ENCODE assay signal across 15 cellular contexts in the genomic region with DNA sequence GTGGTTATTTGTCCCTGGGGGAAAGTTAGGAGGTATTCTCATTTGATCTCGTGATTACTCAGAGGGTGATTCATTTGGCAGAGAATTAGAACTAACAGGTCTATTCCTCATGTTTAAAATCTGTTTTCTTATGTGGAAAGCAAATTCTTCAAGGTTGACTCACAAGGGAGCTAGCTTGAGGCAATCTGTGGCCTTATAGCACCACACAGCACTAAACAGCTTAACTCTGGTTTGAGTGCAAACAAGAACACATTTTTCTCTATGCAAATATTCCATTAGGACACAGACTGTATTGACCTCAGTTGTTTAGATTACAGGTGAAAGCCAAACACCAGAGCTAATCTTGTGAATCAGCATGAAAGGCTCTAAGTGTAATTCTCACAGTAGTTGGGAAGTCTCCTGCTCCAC.
DNase-seq lines count a peak whose midpoint lies in the region; ATAC-seq, FAIRE-seq and TF ChIP-seq lines count a peak whose summit lies in the region.
"Had no signal": no experiment of that assay in that cellular context is flagged by ENCODE, and none has a peak within 500 bp of the region (broad histone marks: within the 10 kb centered on the region; RNA-seq: fewer than 3 reads in every experiment).

No MANE protein-coding gene starts in this region.

- no peak overlapping the region for H3K27ac Mint-ChIP-seq in CD8-positive, alpha-beta memory T cell
- H3K27ac Mint-ChIP-seq: CD4-positive, alpha-beta T cell had no signal

- no peak overlapping the region for H3K9ac ChIP-seq in H1 (replicated peaks in 1 of 4; ENCODE audit: extremely low read depth in 1 of 4, low read depth in 3 of 4, low read length in 3 of 4)

- no peak overlapping the region for H3K18ac ChIP-seq in H1 (ENCODE audit: extremely low read depth, low read length)

- no peak overlapping the region for H2BK20ac ChIP-seq in H1 (ENCODE audit: low read length)

- H3K4me1 ChIP-seq in H1 (replicated peaks in 1 of 4; ENCODE audit: control insufficient read depth in 3 of 4, insufficient read depth in 4 of 4, low read length in 3 of 4), result no peaks in the 10 kb centered on the region
- H3K4me1 ChIP-seq in CD8-positive, alpha-beta memory T cell (ENCODE audit: insufficient read depth, low read length), result no peaks in the 10 kb centered on the region
- H3K4me1 ChIP-seq: colonic mucosa, suprapubic skin had no signal

- CTCF ChIA-PET in H1 (lab: Charles Lee; ENCODE audit: partially characterized antibody), result no interaction called here
- CTCF ChIA-PET in CD8-positive, alpha-beta memory T cell (lab: Charles Lee), result no interaction called here

- no peak overlapping the region for H3K4ac ChIP-seq in H1 (replicated peaks; ENCODE audit: insufficient read length, low read depth, low read length)

- H2BK5ac ChIP-seq in H1 (ENCODE audit: low read depth, low read length), result no peak overlapping the region

- no peak overlapping the region for H3K4me2 ChIP-seq in H1 (ENCODE audit: insufficient read depth in 1 of 2, low read depth in 2 of 2, low read length in 2 of 2)

- no peaks in the 10 kb centered on the region for H3K9me3 ChIP-seq in H1 (ENCODE audit: insufficient read depth in 2 of 2, low read depth in 1 of 2, low read length in 1 of 2)
- no peaks in the 10 kb centered on the region for H3K9me3 ChIP-seq in CD8-positive, alpha-beta memory T cell (ENCODE audit: low read length)
- H3K9me3 ChIP-seq: colonic mucosa, suprapubic skin had no signal

- no peak overlapping the region for H3K23ac ChIP-seq in H1 (ENCODE audit: insufficient read length)

- H3K36me3 ChIP-seq in H1 (ENCODE audit: control insufficient read depth in 2 of 4, insufficient read depth in 4 of 4, low read length in 3 of 4), result no peaks in the 10 kb centered on the region
- H3K36me3 ChIP-seq in CD8-positive, alpha-beta memory T cell (ENCODE audit: insufficient read depth, low read length), result no peaks in the 10 kb centered on the region
- H3K36me3 ChIP-seq: colonic mucosa, suprapubic skin had no signal

- H3K27me3 ChIP-seq in H1 (replicated peaks in 1 of 4; ENCODE audit: control insufficient read depth in 3 of 4, extremely low read depth in 1 of 4, insufficient read depth in 3 of 4, low read length in 3 of 4), result no peaks in the 10 kb centered on the region
- H3K27me3 ChIP-seq in CD8-positive, alpha-beta memory T cell (ENCODE audit: insufficient read depth, low read length, poor library complexity, severe bottlenecking), result no peaks in the 10 kb centered on the region
- H3K27me3 ChIP-seq: colonic mucosa, suprapubic skin had no signal

- H4K91ac ChIP-seq in H1 (replicated peaks; ENCODE audit: insufficient read length, low read length), result no peak overlapping the region

- no peaks in the 10 kb centered on the region for H3K4me1 Mint-ChIP-seq in CD8-positive, alpha-beta memory T cell

- H3K14ac ChIP-seq in H1 (ENCODE audit: insufficient read length), result no peak overlapping the region

- 100% methylated on average over 1 of the region's 1 CpG; no CpG with 5 or more reads in 1 of the 2 experiments for WGBS in H1 (ENCODE audit: extremely low coverage in 1 of 2, insufficient coverage in 1 of 2, insufficient read length in 1 of 2, insufficient replicate concordance in 2 of 2, low coverage in 1 of 2, low lambda C conversion rate in 2 of 2, missing lambda C conversion rate in 1 of 2), 2 experiments

- H3K79me2 ChIP-seq in H1 (ENCODE audit: control insufficient read depth in 1 of 2, insufficient read depth in 2 of 2, low read length in 2 of 2), result no peaks in the 10 kb centered on the region

- no peak for TF ChIP-seq RAD21 in H1 (IDR thresholded peaks at IDR 0.05 in 1 of 2, conservative IDR thresholded peaks at IDR 0.05 in 1 of 2; ENCODE audit: low read depth in 2 of 2, low read length in 2 of 2)

- POLR2A ChIA-PET in H1 (lab: Charles Lee; ENCODE audit: partially characterized antibody), result no interaction called here
- POLR2A ChIA-PET in CD8-positive, alpha-beta memory T cell (lab: Charles Lee), result no interaction called here

- no peak overlapping the region for H3K4me3 Mint-ChIP-seq in CD8-positive, alpha-beta memory T cell
- H3K4me3 Mint-ChIP-seq: activated T-cell treated with anti-CD3 and anti-CD28 coated beads, Interleukin-2, amount 50 U/mL, for 4 hours; CD4-positive, alpha-beta T cell had no signal

- no peak overlapping the region for H2AK5ac ChIP-seq in H1 (ENCODE audit: low read depth, low read length)

- no peak for TF ChIP-seq EP300 in H1 (IDR thresholded peaks at IDR 0.05; ENCODE audit: borderline replicate concordance in 1 of 2, low read depth in 2 of 2, low read length in 2 of 2)

- H3K36me3 Mint-ChIP-seq in CD8-positive, alpha-beta memory T cell, result no peaks in the 10 kb centered on the region

- H4K20me1 ChIP-seq in H1 (replicated peaks in 1 of 2; ENCODE audit: control insufficient read depth in 1 of 2, insufficient read depth in 2 of 2, low read length in 2 of 2), result no peaks in the 10 kb centered on the region

- no peaks in the 10 kb centered on the region for H3K27me3 Mint-ChIP-seq in CD8-positive, alpha-beta memory T cell
- H3K27me3 Mint-ChIP-seq: CD4-positive, alpha-beta T cell had no signal

- no peak overlapping the region for H2BK15ac ChIP-seq in H1 (ENCODE audit: low read length)

- H2BK120ac ChIP-seq in H1 (replicated peaks; ENCODE audit: low read depth, low read length), result no peak overlapping the region

- TF ChIP-seq POLR2A in H1 (IDR thresholded peaks at IDR 0.05; ENCODE audit: control extremely low read depth in 1 of 2, low read depth in 2 of 2, low read length in 2 of 2), result no peak

- no peak overlapping the region for H4K5ac ChIP-seq in H1 (ENCODE audit: insufficient read length, low read depth, low read length)

- DNase-seq in EH (ENCODE audit: low read depth), result peak; percentile 1
- peak; percentile 1 for DNase-seq in NCI-H774 (lab: John Stamatoyannopoulos, UW)
- DNase-seq in H1 (ENCODE audit: low read depth in 1 of 2, low spot score in 2 of 2), result peak in 1 of 2 experiments; percentile 0
- DNase-seq in myocyte (ENCODE audit: low read depth), result peak; percentile 72
- DNase-seq in CD8-positive, alpha-beta memory T cell, result no peak
- no peak for DNase-seq in retina
- DNase-seq in T-helper 9 cell, result no peak
- DNase-seq: activated T-cell treated with anti-CD3 and anti-CD28 coated beads, Interleukin-2, amount 50 U/mL, for 4 hours; CD4-positive, alpha-beta T cell; colonic mucosa; Karpas-422; stimulated activated CD4-positive, alpha-beta T cell treated with anti-CD3 and anti-CD28 coated beads, Interleukin-4, amount 100 ng/mL, for 24 hours had no signal

- H3K79me1 ChIP-seq in H1 (ENCODE audit: low read depth, low read length), result no peaks in the 10 kb centered on the region

- no peaks in the 10 kb centered on the region for H3K23me2 ChIP-seq in H1 (ENCODE audit: low read depth, low read length)

- no peak overlapping the region for H4K8ac ChIP-seq in H1 (ENCODE audit: extremely low read depth, insufficient read depth, low read length)

- FAIRE-seq in H1 (lab: Jason Lieb, UNC), result peak; percentile 32
- FAIRE-seq: GM12892 had no signal

- peaks cover 0 to 5% (median 2%) of the 10 kb centered on the region in 5 donors for H3K9me3 Mint-ChIP-seq in CD8-positive, alpha-beta memory T cell
- H3K9me3 Mint-ChIP-seq: CD4-positive, alpha-beta T cell had no signal

- no peak overlapping the region for H3K56ac ChIP-seq in H1 (replicated peaks; ENCODE audit: insufficient read length, low read depth, low read length)

- H3K27ac ChIP-seq in H1 (ENCODE audit: low read depth, low read length), result no peak overlapping the region
- no peak overlapping the region for H3K27ac ChIP-seq in CD8-positive, alpha-beta memory T cell (ENCODE audit: low read depth, low read length)
- H3K27ac ChIP-seq: colonic mucosa, suprapubic skin had no signal

- H2BK12ac ChIP-seq in H1 (ENCODE audit: low read depth, low read length), result no peak overlapping the region

- H3K4me3 ChIP-seq in H1 (ENCODE audit: extremely low read depth in 1 of 4, insufficient read depth in 2 of 4, low read depth in 3 of 4, low read length in 4 of 4), result no peak overlapping the region
- no peak overlapping the region for H3K4me3 ChIP-seq in CD8-positive, alpha-beta memory T cell (ENCODE audit: low read length)
- H3K4me3 ChIP-seq: colonic mucosa, suprapubic skin had no signal

- no peak overlapping the region for H2AFZ ChIP-seq in H1 (ENCODE audit: low read length)

- ATAC-seq in HG03439 (IDR thresholded peaks at IDR 0.05; ENCODE audit: unreplicated experiment), result no peak

- TF ChIP-seq CTCF in H1 (IDR thresholded peaks at IDR 0.05; ENCODE audit: control extremely low read depth in 1 of 3, insufficient read depth in 1 of 3, low read depth in 1 of 3, low read length in 3 of 3), result no peak

TF ChIP-seq in H1, 55 proteins besides CTCF, POLR2A, EP300 and RAD21:
- TF ChIP-seq CTBP2 (IDR thresholded peaks at IDR 0.05; ENCODE audit: borderline replicate concordance, insufficient read depth, insufficient read length, low read length), result no peak
- TF ChIP-seq, protein P1, sequence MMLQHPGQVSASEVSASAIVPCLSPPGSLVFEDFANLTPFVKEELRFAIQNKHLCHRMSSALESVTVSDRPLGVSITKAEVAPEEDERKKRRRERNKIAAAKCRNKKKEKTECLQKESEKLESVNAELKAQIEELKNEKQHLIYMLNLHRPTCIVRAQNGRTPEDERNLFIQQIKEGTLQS (IDR thresholded peaks at IDR 0.05; ENCODE audit: insufficient read depth, low read depth, low read length), result no peak
- TF ChIP-seq EZH2 (IDR thresholded peaks at IDR 0.05; ENCODE audit: low read depth, low read length, severe bottlenecking), result no peak
- no peak for TF ChIP-seq SRF (IDR thresholded peaks at IDR 0.05; ENCODE audit: low read depth, low read length)
- TF ChIP-seq KDM1A (IDR thresholded peaks at IDR 0.05; ENCODE audit: borderline replicate concordance, low read length), result no peak
- TF ChIP-seq SIX5 (IDR thresholded peaks at IDR 0.05; ENCODE audit: low read depth, low read length), result no peak
- TF ChIP-seq TBP (IDR thresholded peaks at IDR 0.05; ENCODE audit: low read depth, low read length), result no peak
- TF ChIP-seq BRCA1 (IDR thresholded peaks at IDR 0.05; ENCODE audit: low read depth, low read length), result no peak

Comparison
In these comparisons a context has a peak if more than half of its experiments do, and no peak if none do; other contexts are left out.
1. DNase-seq: peak in EH (single experiment), NCI-H774 (single experiment) and myocyte (single experiment); none in CD8-positive, alpha-beta memory T cell (0 of 5), retina (single experiment) and T-helper 9 cell (single experiment).